4 cellular contexts compared by ENCODE assay signal in genomic region chr19:6400062-6400944, GRCh38. TPM values are rescaled to one million over a fixed set of nuclear protein-coding genes. Genes with fewer than 3 reads are reported as not detected.
"Had no signal": no experiment of that assay in that cellular context is flagged by ENCODE, and none has a peak within 500 bp of the region (broad histone marks: within the 10 kb centered on the region; RNA-seq: fewer than 3 reads in every experiment).

No MANE protein-coding gene starts in this region.

RNA-seq across cellular contexts. Expression of gene PSPN, which starts 24.6 kb away (rescaled TPM):
- total RNA-seq: ascending aorta had no signal

RNA-seq across cellular contexts. Expression of gene SLC25A41, which starts 33.3 kb away (rescaled TPM):
- total RNA-seq: activated CD4-positive, alpha-beta memory T cell treated with anti-CD3 and anti-CD28 coated beads for 36 hours; activated naive CD4-positive, alpha-beta T cell treated with anti-CD3 and anti-CD28 coated beads for 36 hours; ascending aorta; bronchial epithelial cell had no signal
